ENCODE assay signal across 22 cellular contexts in the genomic region with DNA sequence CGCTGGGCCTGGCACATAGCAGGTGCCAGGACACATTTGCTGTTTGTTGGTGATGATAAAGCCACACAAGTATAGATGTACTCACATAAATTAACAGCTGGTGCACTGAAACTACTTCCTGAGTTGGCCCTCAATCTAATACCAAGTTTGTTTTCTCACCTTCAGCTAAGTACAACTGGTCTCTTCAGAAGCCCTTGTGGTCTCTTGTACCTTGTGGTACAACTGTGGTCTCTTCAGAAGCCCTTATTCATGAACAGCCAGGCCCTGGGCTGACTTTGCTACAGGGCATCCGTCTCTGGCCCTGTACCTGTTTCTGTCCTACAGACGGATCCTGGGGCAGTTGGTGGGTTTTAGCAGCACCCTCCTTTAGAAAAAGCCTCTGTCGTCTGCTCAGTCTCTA.
A peak's percentile ranks its signal among the peaks of the same experiment; 100 is the strongest.
DNase-seq lines count a peak whose midpoint lies in the region; ATAC-seq and TF ChIP-seq lines count a peak whose summit lies in the region.
"Had no signal": no experiment of that assay in that cellular context is flagged by ENCODE, and none has a peak within 500 bp of the region (broad histone marks: within the 10 kb centered on the region; RNA-seq: fewer than 3 reads in every experiment).

No MANE protein-coding gene starts in this region.

- intact Hi-C loops in transverse colon (cut with DNase I; ENCODE audit: low total_unique reads), result no loop called here

- no peaks in the 10 kb centered on the region for H3K36me3 Mint-ChIP-seq in activated CD8-positive, alpha-beta memory T cell treated with anti-CD3 and anti-CD28 coated beads, Interleukin-2, amount 10 ng/mL, durations not matched to agents 7 days and 5 days

- 80 to 83% methylated on average over 2 to 4 of the region's 4 CpGs for WGBS in transverse colon (ENCODE audit: low coverage in 1 of 2), 2 donors

- H3K27ac ChIP-seq in RWPE1 (peak overlapping the region; percentile 84), mucosa of rectum (ENCODE audit: low read depth in 2 of 2, low read length in 2 of 2) (peak overlapping the region; percentile 86 to 92), transverse colon (peak overlapping the region; percentile 91 to 93 (median 92))
- H3K27ac ChIP-seq: HL-60, SK-N-MC, WERI-Rb-1 had no signal

- peak; percentile 63 for ATAC-seq in activated CD8-positive, alpha-beta memory T cell treated with anti-CD3 and anti-CD28 coated beads, Interleukin-2, amount 10 ng/mL, durations not matched to agents 7 days and 5 days
- no peak for ATAC-seq in HG03196 (IDR thresholded peaks at IDR 0.05; ENCODE audit: unreplicated experiment)

- peak overlapping the region; percentile 47 to 73 for H3K9ac ChIP-seq in mucosa of rectum (ENCODE audit: low read depth in 1 of 2, low read length in 2 of 2)

- no peak for DNase-seq in activated CD8-positive, alpha-beta memory T cell treated with anti-CD3 and anti-CD28 coated beads, Interleukin-2, amount 10 ng/mL, durations not matched to agents 7 days and 5 days
- DNase-seq in activated CD8-positive, alpha-beta memory T cell treated with anti-CD3 and anti-CD28 coated beads for 24 hours, result no peak
- DNase-seq in RWPE1 (ENCODE audit: low spot score), result no peak
- DNase-seq in transverse colon, result no peak
- DNase-seq in activated gamma-delta T cell treated with Interleukin-2 at 50 U/mL for 16 hours, result no peak
- no peak for DNase-seq in iPS-NIHi11 (ENCODE audit: low spot score)
- DNase-seq: activated CD4-positive, alpha-beta T cell treated with anti-CD3 and anti-CD28 coated beads, Interleukin-2, amount 10 ng/mL, durations not matched to agents 7 days and 5 days; activated CD8-positive, alpha-beta memory T cell treated with anti-CD3 and anti-CD28 coated beads, Interleukin-2, amount 50 U/mL, for 48 hours; BE2C; left colon; NCI-H1436; small intestine; stimulated activated naive CD4-positive, alpha-beta T cell; trophoblast cell; WERI-Rb-1 had no signal

- H3K4me3 ChIP-seq in mucosa of rectum (ENCODE audit: low read length in 2 of 2) (no peak overlapping the region), transverse colon (no peak overlapping the region)
- H3K4me3 ChIP-seq: SK-N-MC had no signal

- H3K4me1 ChIP-seq in mucosa of rectum (ENCODE audit: control insufficient read depth in 2 of 2, insufficient read depth in 2 of 2, low read length in 2 of 2), result peaks cover 57 to 77% of the 10 kb centered on the region in 2 donors
- H3K4me1 ChIP-seq in transverse colon, result peaks cover 37 to 86% (median 73%) of the 10 kb centered on the region in 4 donors

- in situ Hi-C loops in transverse colon (cut with MboI; ENCODE audit: low pct_ligation_motif_present in 1 of 4, low pct_unique_long_range_greater_than_20kb in 1 of 4, low sequenced_read_pairs in 3 of 4), result no loop called here

- H3K4me1 Mint-ChIP-seq in activated CD8-positive, alpha-beta memory T cell treated with anti-CD3 and anti-CD28 coated beads, Interleukin-2, amount 10 ng/mL, durations not matched to agents 7 days and 5 days, result peaks cover 32% of the 10 kb centered on the region

- no peaks in the 10 kb centered on the region for H3K36me3 ChIP-seq in mucosa of rectum (ENCODE audit: control insufficient read depth in 2 of 2, insufficient read depth in 2 of 2, low read length in 2 of 2)
- H3K36me3 ChIP-seq in transverse colon, result no peaks in the 10 kb centered on the region
- H3K36me3 ChIP-seq: BE2C had no signal

- H3K27ac Mint-ChIP-seq in activated CD8-positive, alpha-beta memory T cell treated with anti-CD3 and anti-CD28 coated beads, Interleukin-2, amount 10 ng/mL, durations not matched to agents 7 days and 5 days, result no peak overlapping the region
- H3K27ac Mint-ChIP-seq: activated CD4-positive, alpha-beta T cell treated with anti-CD3 and anti-CD28 coated beads, Interleukin-2, amount 10 ng/mL, durations not matched to agents 7 days and 5 days; activated T-helper 2 cell treated with anti-CD3 and anti-CD28 coated beads, Interferon-gamma antibody, Interleukin-2, Interleukin-4, amounts not matched to agents 10 μg/mL and 5 μg/mL and 100 μg/mL, durations not matched to agents 14 hours and 24 hours and 36 hours; dendritic cell treated with granulocyte-macrophage colony-stimulating factor and Interleukin-4, amounts not matched to agents 40 ng/mL and 50 ng/mL, for 4 days; T-helper 2 cell treated with Interferon-gamma antibody and Interleukin-4, amounts not matched to agents 5 μg/mL and 100 μg/mL, for 36 hours had no signal

- TF ChIP-seq POLR2A in transverse colon (IDR thresholded peaks at IDR 0.05), result no peak

- peaks cover 23% of the 10 kb centered on the region for H3K27me3 Mint-ChIP-seq in activated CD8-positive, alpha-beta memory T cell treated with anti-CD3 and anti-CD28 coated beads, Interleukin-2, amount 10 ng/mL, durations not matched to agents 7 days and 5 days

- no peaks in the 10 kb centered on the region for H3K9me3 Mint-ChIP-seq in activated CD8-positive, alpha-beta memory T cell treated with anti-CD3 and anti-CD28 coated beads, Interleukin-2, amount 10 ng/mL, durations not matched to agents 7 days and 5 days (ENCODE audit: low read depth)
- H3K9me3 Mint-ChIP-seq: activated CD4-positive, alpha-beta T cell treated with anti-CD3 and anti-CD28 coated beads, Interleukin-2, amount 10 ng/mL, durations not matched to agents 7 days and 5 days; activated T-helper 2 cell treated with anti-CD3 and anti-CD28 coated beads, Interferon-gamma antibody, Interleukin-2, Interleukin-4, amounts not matched to agents 10 μg/mL and 5 μg/mL and 100 μg/mL, durations not matched to agents 14 hours and 24 hours and 36 hours; dendritic cell treated with granulocyte-macrophage colony-stimulating factor and Interleukin-4, amounts not matched to agents 40 ng/mL and 50 ng/mL, for 4 days; T-helper 2 cell treated with Interferon-gamma antibody and Interleukin-4, amounts not matched to agents 5 μg/mL and 100 μg/mL, for 36 hours had no signal

- TF ChIP-seq EP300 in transverse colon (IDR thresholded peaks at IDR 0.05; ENCODE audit: low read depth), result no peak

- TF ChIP-seq CTCF in RWPE1 (conservative IDR thresholded peaks at IDR 0.05; ENCODE audit: low read depth) (no peak), transverse colon (IDR thresholded peaks at IDR 0.05) (no peak)

- CTCF ChIA-PET in activated CD8-positive, alpha-beta memory T cell treated with anti-CD3 and anti-CD28 coated beads, Interleukin-2, amount 10 ng/mL, durations not matched to agents 7 days and 5 days (lab: Charles Lee), result interaction anchor here (0.9 to 1.8 kb wide), 8 partner anchors 11 to 390 kb away, joined by 3 to 8 read pairs (median 4); no protein-coding TSS in a partner anchor
- CTCF ChIA-PET in RWPE1 (lab: Yijun Ruan, JAX), result interaction anchor here (0.6 to 1.3 kb wide), 3 partner anchors 11 to 152 kb away, joined by 3 to 4 read pairs (median 4); no protein-coding TSS in a partner anchor

- POLR2A ChIA-PET in RWPE1 (lab: Yijun Ruan, JAX; ENCODE audit: low non-redundant PET), result interaction anchor here (1.1 kb wide), 1 partner anchor 12 kb away, joined by 3 read pairs; no protein-coding TSS in a partner anchor

- H3K27me3 ChIP-seq in mucosa of rectum (ENCODE audit: control insufficient read depth in 2 of 2, insufficient read depth in 2 of 2, low read length in 2 of 2), result no peaks in the 10 kb centered on the region
- no peaks in the 10 kb centered on the region for H3K27me3 ChIP-seq in transverse colon
- H3K27me3 ChIP-seq: BE2C had no signal

- no peak overlapping the region for H3K4me3 Mint-ChIP-seq in activated CD8-positive, alpha-beta memory T cell treated with anti-CD3 and anti-CD28 coated beads, Interleukin-2, amount 10 ng/mL, durations not matched to agents 7 days and 5 days
- H3K4me3 Mint-ChIP-seq: activated CD4-positive, alpha-beta T cell treated with anti-CD3 and anti-CD28 coated beads, Interleukin-2, amount 10 ng/mL, durations not matched to agents 7 days and 5 days; dendritic cell treated with granulocyte-macrophage colony-stimulating factor and Interleukin-4, amounts not matched to agents 40 ng/mL and 50 ng/mL, for 4 days; T-helper 2 cell treated with Interferon-gamma antibody and Interleukin-4, amounts not matched to agents 5 μg/mL and 100 μg/mL, for 36 hours had no signal

- no peaks in the 10 kb centered on the region for H3K9me3 ChIP-seq in mucosa of rectum (ENCODE audit: control insufficient read depth in 2 of 2, low read length in 2 of 2)
- H3K9me3 ChIP-seq in transverse colon, result no peaks in the 10 kb centered on the region
- H3K9me3 ChIP-seq: BE2C had no signal
